Comparison of ENCODE assay signal across 26 cellular contexts in genomic region chr7:78490526-78490925, GRCh38.
"Had no signal": no experiment of that assay in that cellular context is flagged by ENCODE, and none has a peak within 500 bp of the region (broad histone marks: within the 10 kb centered on the region; RNA-seq: fewer than 3 reads in every experiment).

No MANE protein-coding gene starts in this region.

- DNase-seq: activated CD4-positive, alpha-beta T cell treated with anti-CD3 and anti-CD28 coated beads, Interleukin-2, amount 50 U/mL, for 1 hour; activated CD8-positive, alpha-beta memory T cell treated with anti-CD3 and anti-CD28 coated beads, Interleukin-2, amount 10 ng/mL, durations not matched to agents 7 days and 5 days; activated CD8-positive, alpha-beta T cell treated with anti-CD3 and anti-CD28 coated beads, Interleukin-2, amount 10 ng/mL, durations not matched to agents 7 days and 5 days; activated naive CD4-positive, alpha-beta T cell; activated T-cell treated with anti-CD3 and anti-CD28 coated beads, Interleukin-2, amount 50 U/mL, for 48 hours; cerebellar nuclear complex; cortex of kidney; left cardiac atrium; mammary epithelial cell; naive B cell; nucleus accumbens; pancreas; retina; sigmoid colon; small intestine; stimulated activated CD4-positive, alpha-beta T cell treated with anti-CD3 and anti-CD28 coated beads, Interleukin-4, amount 100 ng/mL, for 24 hours; stimulated activated CD8-positive, alpha-beta memory T cell treated with anti-CD3 and anti-CD28 coated beads, Interleukin-4, amount 100 ng/mL, for 48 hours; stimulated activated naive CD8-positive, alpha-beta T cell treated with anti-CD3 and anti-CD28 coated beads, Interleukin-15, amount 100 ng/mL, for 72 hours; substantia nigra; T-helper 2 cell; upper lobe of right lung had no signal

- H3K27me3 Mint-ChIP-seq: activated CD8-positive, alpha-beta memory T cell treated with anti-CD3 and anti-CD28 coated beads, Interleukin-2, amount 10 ng/mL, durations not matched to agents 7 days and 5 days; naive B cell; stimulated activated memory B cell treated with anti-CD40 and anti-IgM and Interleukin-4, amounts not matched to agents 10 μg/mL and 1 μg/mL and 100 μg/mL, for 72 hours; stimulated activated naive CD8-positive, alpha-beta T cell treated with anti-CD3 and anti-CD28 coated beads, Interleukin-15, amount 100 ng/mL, for 72 hours had no signal

- H3K4me3 Mint-ChIP-seq: activated CD8-positive, alpha-beta memory T cell treated with anti-CD3 and anti-CD28 coated beads, Interleukin-2, amount 10 ng/mL, durations not matched to agents 7 days and 5 days; activated CD8-positive, alpha-beta T cell treated with anti-CD3 and anti-CD28 coated beads, Interleukin-2, amount 10 ng/mL, durations not matched to agents 7 days and 5 days; naive B cell; stimulated activated memory B cell treated with anti-CD40 and anti-IgM and Interleukin-4, amounts not matched to agents 10 μg/mL and 1 μg/mL and 100 μg/mL, for 72 hours; stimulated activated naive CD8-positive, alpha-beta T cell treated with anti-CD3 and anti-CD28 coated beads, Interleukin-15, amount 100 ng/mL, for 72 hours had no signal

- H3K27ac ChIP-seq: hepatocyte, pancreas, prostate gland, sigmoid colon, upper lobe of right lung had no signal

- H3K36me3 Mint-ChIP-seq: activated CD8-positive, alpha-beta memory T cell treated with anti-CD3 and anti-CD28 coated beads, Interleukin-2, amount 10 ng/mL, durations not matched to agents 7 days and 5 days; activated naive CD4-positive, alpha-beta T cell treated with anti-CD3 and anti-CD28 coated beads, Interleukin-2, amount 50 U/mL, for 72 hours; naive B cell; stimulated activated memory B cell treated with anti-CD40 and anti-IgM and Interleukin-4, amounts not matched to agents 10 μg/mL and 1 μg/mL and 100 μg/mL, for 72 hours had no signal

- H3K9me3 Mint-ChIP-seq: activated T-helper 2 cell treated with anti-CD3 and anti-CD28 coated beads, Interferon-gamma antibody, Interleukin-2, Interleukin-4, amounts not matched to agents 10 μg/mL and 5 μg/mL and 100 μg/mL, durations not matched to agents 14 hours and 24 hours and 36 hours; stimulated activated memory B cell treated with anti-CD40 and anti-IgM and Interleukin-4, amounts not matched to agents 10 μg/mL and 1 μg/mL and 100 μg/mL, for 72 hours; stimulated activated naive CD8-positive, alpha-beta T cell treated with anti-CD3 and anti-CD28 coated beads, Interleukin-15, amount 100 ng/mL, for 72 hours had no signal

- H3K27ac Mint-ChIP-seq: activated CD8-positive, alpha-beta memory T cell treated with anti-CD3 and anti-CD28 coated beads, Interleukin-2, amount 10 ng/mL, durations not matched to agents 7 days and 5 days; activated CD8-positive, alpha-beta T cell treated with anti-CD3 and anti-CD28 coated beads, Interleukin-2, amount 10 ng/mL, durations not matched to agents 7 days and 5 days; activated naive CD4-positive, alpha-beta T cell treated with anti-CD3 and anti-CD28 coated beads, Interleukin-2, amount 50 U/mL, for 72 hours; activated T-helper 2 cell treated with anti-CD3 and anti-CD28 coated beads, Interferon-gamma antibody, Interleukin-2, Interleukin-4, amounts not matched to agents 10 μg/mL and 5 μg/mL and 100 μg/mL, durations not matched to agents 14 hours and 24 hours and 36 hours; naive B cell; stimulated activated memory B cell treated with anti-CD40 and anti-IgM and Interleukin-4, amounts not matched to agents 10 μg/mL and 1 μg/mL and 100 μg/mL, for 72 hours; stimulated activated naive CD8-positive, alpha-beta T cell treated with anti-CD3 and anti-CD28 coated beads, Interleukin-15, amount 100 ng/mL, for 72 hours had no signal

- H3K4me1 Mint-ChIP-seq: activated CD8-positive, alpha-beta memory T cell treated with anti-CD3 and anti-CD28 coated beads, Interleukin-2, amount 10 ng/mL, durations not matched to agents 7 days and 5 days; naive B cell; stimulated activated memory B cell treated with anti-CD40 and anti-IgM and Interleukin-4, amounts not matched to agents 10 μg/mL and 1 μg/mL and 100 μg/mL, for 72 hours; stimulated activated naive CD8-positive, alpha-beta T cell treated with anti-CD3 and anti-CD28 coated beads, Interleukin-15, amount 100 ng/mL, for 72 hours had no signal
